8 cellular contexts compared by ENCODE assay signal in genomic region chr3:150703756-150704344, GRCh38. TPM values are rescaled to one million over a fixed set of nuclear protein-coding genes. Genes with fewer than 3 reads are reported as not detected.
DNase-seq lines count a peak whose midpoint lies in the region; TF ChIP-seq lines count a peak whose summit lies in the region.

Gene ERICH6, minus strand, starts transcription at chr3:150703920. Its CDS starts 22 bp downstream, at chr3:150703898.

- H3K27ac ChIP-seq in suprapubic skin = peak within 1 kb of the TSS; percentile 75

- no peaks in the 10 kb centered on the region for H3K36me3 ChIP-seq in HAP-1 (replicated peaks)
- no peaks in the 10 kb centered on the region for H3K36me3 ChIP-seq in MG63
- no peaks in the 10 kb centered on the region for H3K36me3 ChIP-seq in suprapubic skin

- peak in 1 of 2 donors; percentile 58 for TF ChIP-seq POLR2A in suprapubic skin (IDR thresholded peaks at IDR 0.05)

- WGBS in suprapubic skin = under 1% methylated on average over 35 of the region's 35 CpGs

- DNase-seq in GM03348 (ENCODE audit: low spot score) = peak; percentile 96
- DNase-seq in HAP-1 (ENCODE audit: low spot score in 2 of 2) = peak; percentile 84 to 92
- DNase-seq in MG63 = peak; percentile 96
- DNase-seq in SIG-M5 treated with dmso at 0.1 percent for 504 hours (lab: John Stamatoyannopoulos, UW; ENCODE audit: unreplicated experiment) = peak; percentile 88
- DNase-seq in activated naive CD4-positive, alpha-beta T cell treated with Interleukin-2 at 50 U/mL for 16 hours = peak; percentile 82
- DNase-seq in germinal center (ENCODE audit: low spot score) = peak; percentile 89
- peak in 55 of 56 donors; percentile 17 to 90 (median 77) for DNase-seq in nucleus accumbens (lab: John Stamatoyannopoulos, UW)
- DNase-seq in suprapubic skin (ENCODE audit: low spot score in 2 of 2) = peak; percentile 94 to 95

- TF ChIP-seq EP300 in suprapubic skin (IDR thresholded peaks at IDR 0.05) = no peak

- peak in 1 of 2 donors; percentile 16 for TF ChIP-seq CTCF in suprapubic skin (IDR thresholded peaks at IDR 0.05)

- H3K9me3 ChIP-seq in HAP-1 (no peaks in the 10 kb centered on the region), MG63 (peaks cover 4% of the 10 kb centered on the region; the same call in 1 of the 2 replicates), suprapubic skin (no peaks in the 10 kb centered on the region)

- H3K4me1 ChIP-seq in HAP-1 (peaks cover 5% of the 10 kb centered on the region; the same call in 1 of the 2 replicates), suprapubic skin (peaks cover 9% of the 10 kb centered on the region)

- peak within 1 kb of the TSS; percentile 33 for H3K4me3 ChIP-seq in HAP-1
- H3K4me3 ChIP-seq in MG63 = peak within 1 kb of the TSS; percentile 55
- peak within 1 kb of the TSS; percentile 52 for H3K4me3 ChIP-seq in suprapubic skin

- in situ Hi-C loops in HAP-1 (cut with MboI; ENCODE audit: low sequenced_read_pairs) = no loop called here

- H3K27me3 ChIP-seq in HAP-1 (ENCODE audit: low read depth) = no peaks in the 10 kb centered on the region
- no peaks in the 10 kb centered on the region for H3K27me3 ChIP-seq in MG63
- H3K27me3 ChIP-seq in suprapubic skin = no peaks in the 10 kb centered on the region

RNA-seq across cellular contexts. Expression of gene ERICH6, which starts in this region (rescaled TPM):
- 0.66 TPM in 1 of 2 replicates, not detected in the other for total RNA-seq in MG63 (2014; rRNA removed; shearing (Covaris generic); ENCODE audit: low replicate concordance)
- total RNA-seq in suprapubic skin = under 1 TPM in 1 of 4 donors, not detected in 3; 0.68 TPM

Comparison
In these comparisons a context has a peak if more than half of its experiments do, and no peak if none do; other contexts are left out.
1. Peak in every context shown above with its lines: DNase-seq, H3K4me3 ChIP-seq and H3K27ac ChIP-seq.
2. Peak in DNase-seq and H3K4me3 ChIP-seq in MG63; RNA of the gene not detected or under 1 TPM.
3. Peak in DNase-seq, H3K4me3 ChIP-seq and H3K27ac ChIP-seq in suprapubic skin; RNA of the gene not detected or under 1 TPM.